8 cellular contexts compared by ENCODE assay signal in the genomic region with DNA sequence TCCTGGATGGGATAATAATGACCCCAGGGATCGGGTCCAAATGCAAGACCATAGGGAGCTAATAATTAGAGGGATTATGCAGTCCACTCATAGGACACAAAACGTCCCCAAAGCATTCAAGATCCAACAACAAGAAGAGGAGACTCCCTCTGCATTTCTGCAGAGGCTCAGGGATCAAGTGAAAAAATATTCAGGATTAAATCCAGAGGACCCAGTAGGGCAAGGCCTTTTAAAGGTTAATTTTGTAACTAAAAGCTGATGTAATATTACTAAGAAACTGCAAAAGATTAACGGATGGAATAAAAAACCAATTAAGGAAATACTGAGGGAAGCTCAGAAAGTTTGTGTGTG. TPM values are rescaled to one million over a fixed set of nuclear protein-coding genes. Genes with fewer than 3 reads are reported as not detected.
A peak's percentile ranks its signal among the peaks of the same experiment; 100 is the strongest.
DNase-seq lines count a peak whose midpoint lies in the region; ATAC-seq and TF ChIP-seq lines count a peak whose summit lies in the region.

No MANE protein-coding gene starts in this region.

- no peak for TF ChIP-seq CTCF in BE2C (IDR thresholded peaks at IDR 0.05; ENCODE audit: low read depth, low read length)
- no peak for TF ChIP-seq CTCF in chondrocyte (IDR thresholded peaks at IDR 0.05)
- no peak for TF ChIP-seq CTCF in nephron (IDR thresholded peaks at IDR 0.05; ENCODE audit: unreplicated experiment in 3 of 3)

- DNase-seq in BE2C (peak; percentile 26), chondrocyte (ENCODE audit: low spot score) (no peak), NCI-H526 (lab: John Stamatoyannopoulos, UW) (no peak), NCI-H2081 (lab: John Stamatoyannopoulos, UW) (no peak), HCEC 1CT (no peak)

- H3K9me3 Mint-ChIP-seq in chondrocyte (ENCODE audit: low read depth) (no peaks in the 10 kb centered on the region), nephron (no peaks in the 10 kb centered on the region)

- ATAC-seq in GM18502 (IDR thresholded peaks at IDR 0.05; ENCODE audit: poor library complexity, unreplicated experiment), result no peak

- peaks cover 14% of the 10 kb centered on the region for H3K4me1 ChIP-seq in BE2C

- no peaks in the 10 kb centered on the region for H3K36me3 ChIP-seq in BE2C
- H3K36me3 ChIP-seq in KOPT-K1 (ENCODE audit: insufficient read depth, low read length), result no peaks in the 10 kb centered on the region

- H3K27me3 Mint-ChIP-seq in chondrocyte (ENCODE audit: low read depth) (no peaks in the 10 kb centered on the region), nephron (ENCODE audit: low read depth) (no peaks in the 10 kb centered on the region)

- no peaks in the 10 kb centered on the region for H3K36me3 Mint-ChIP-seq in chondrocyte (ENCODE audit: low read depth)
- no peaks in the 10 kb centered on the region for H3K36me3 Mint-ChIP-seq in nephron (ENCODE audit: low read depth)

- peaks cover 42% of the 10 kb centered on the region for H3K4me1 Mint-ChIP-seq in chondrocyte (ENCODE audit: low read depth)
- H3K4me1 Mint-ChIP-seq in nephron, result peaks cover 37% of the 10 kb centered on the region

- H3K9me3 ChIP-seq in BE2C (no peaks in the 10 kb centered on the region), KOPT-K1 (ENCODE audit: insufficient read depth, low read length, poor library complexity, severe bottlenecking) (no peaks in the 10 kb centered on the region)

- peak overlapping the region; percentile 65 for H3K4me3 ChIP-seq in BE2C (ENCODE audit: low read depth, low read length)

- H3K27ac Mint-ChIP-seq in chondrocyte (ENCODE audit: unreplicated experiment) (peak overlapping the region; percentile 95), nephron (peak overlapping the region; percentile 95 to 96 (median 96))

- H3K27me3 ChIP-seq in BE2C, result no peaks in the 10 kb centered on the region

- H3K4me3 Mint-ChIP-seq in chondrocyte (ENCODE audit: unreplicated experiment) (peak overlapping the region; percentile 72), nephron (peak overlapping the region; percentile 71 to 77 (median 73))

- H3K27ac ChIP-seq in KOPT-K1 (ENCODE audit: low read depth, low read length, poor library complexity, severe bottlenecking), result peak overlapping the region; percentile 98

RNA-seq across cellular contexts. Expression of a gene that starts 22.2 kb away (rescaled TPM):
- 840 TPM for polyA plus RNA-seq in BE2C (2012; ENCODE audit: insufficient read depth, insufficient read length, low read depth)
- 110 to 191 TPM (median 187 TPM) in 3 replicates for total RNA-seq in chondrocyte
